Comparison of ENCODE assay signal across 16 cellular contexts in the genomic region with DNA sequence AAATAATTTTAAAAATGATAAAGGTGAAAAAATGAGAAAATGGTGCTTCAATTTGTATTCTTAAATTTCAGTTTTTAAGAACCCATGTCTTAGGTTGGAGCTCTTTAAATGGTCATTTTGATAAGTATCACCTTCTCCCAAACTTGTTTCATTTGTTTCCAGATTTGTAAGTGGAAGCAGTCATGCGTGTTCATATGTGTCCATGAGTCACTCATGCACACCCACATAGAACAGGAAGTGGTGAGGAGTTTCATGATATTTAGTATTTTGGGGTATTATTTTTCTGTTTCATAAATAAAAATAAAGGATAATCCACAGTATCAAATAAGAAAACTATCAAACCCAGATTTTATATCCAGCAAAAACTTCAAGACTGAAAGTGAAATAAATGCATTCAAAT.
DNase-seq lines count a peak whose midpoint lies in the region; ATAC-seq and TF ChIP-seq lines count a peak whose summit lies in the region.
"Had no signal": no experiment of that assay in that cellular context is flagged by ENCODE, and none has a peak within 500 bp of the region (broad histone marks: within the 10 kb centered on the region; RNA-seq: fewer than 3 reads in every experiment).

No MANE protein-coding gene starts in this region.

- POLR2A ChIA-PET in IMR-90 (lab: Charles Lee; ENCODE audit: unreplicated experiment) = no interaction called here

- H3K9ac ChIP-seq in IMR-90 (ENCODE audit: low read depth, low read length) = no peak overlapping the region

- no peak for TF ChIP-seq POLR2A in IMR-90 (IDR thresholded peaks at IDR 0.05; ENCODE audit: low read depth, low read length)
- no peak for TF ChIP-seq POLR2A in testis (IDR thresholded peaks at IDR 0.05)

- no peak overlapping the region for H4K5ac ChIP-seq in IMR-90 (ENCODE audit: low read depth, low read length)

- dilution Hi-C loops in IMR-90 (cut with HindIII; ENCODE audit: low sequenced_read_pairs, unreplicated experiment) = no loop called here

- CTCF ChIA-PET in IMR-90 (lab: Yijun Ruan, JAX) = no interaction called here

- no peak overlapping the region for H2AK5ac ChIP-seq in IMR-90 (ENCODE audit: low read depth, low read length)

- H4K91ac ChIP-seq in IMR-90 (ENCODE audit: insufficient read depth, low read depth, low read length) = no peak overlapping the region

- no peak overlapping the region for H2BK20ac ChIP-seq in IMR-90 (ENCODE audit: low read depth, low read length)

- H3K4me2 ChIP-seq in IMR-90 (ENCODE audit: low read depth, low read length) = no peak overlapping the region

- no peak overlapping the region for H2BK5ac ChIP-seq in IMR-90 (ENCODE audit: low read depth, low read length, poor library complexity, severe bottlenecking)

- no TSS peak for BruUV-seq in IMR-90 (replicated peaks; lab: Mats Ljungman, UMichigan)

- H4K20me1 ChIP-seq in IMR-90 (ENCODE audit: insufficient read depth, low read length) = no peaks in the 10 kb centered on the region

- H4K8ac ChIP-seq in IMR-90 (ENCODE audit: low read depth in 2 of 2, low read length in 2 of 2) = no peak overlapping the region

- H3K23ac ChIP-seq in IMR-90 (ENCODE audit: low read depth, low read length) = no peak overlapping the region

- H2AFZ ChIP-seq in IMR-90 (replicated peaks; ENCODE audit: low read length, poor library complexity) = no peak overlapping the region

- H3K4me3 ChIP-seq in IMR-90 (ENCODE audit: insufficient read depth, low read depth, low read length) (no peak overlapping the region), astrocyte of the spinal cord (ENCODE audit: low read depth, low read length) (no peak overlapping the region), brain microvascular endothelial cell (ENCODE audit: low read depth, low read length) (no peak overlapping the region), testis (no peak overlapping the region)
- H3K4me3 ChIP-seq: colonic mucosa, sigmoid colon had no signal

- H3K36me3 ChIP-seq in IMR-90 (ENCODE audit: control insufficient read depth, insufficient read depth, low read length) (no peaks in the 10 kb centered on the region), brain microvascular endothelial cell (replicated peaks) (no peaks in the 10 kb centered on the region), testis (ENCODE audit: low read depth, missing control alignments) (no peaks in the 10 kb centered on the region)
- H3K36me3 ChIP-seq: colonic mucosa, sigmoid colon had no signal

- H3K9me3 ChIP-seq in IMR-90 (ENCODE audit: control insufficient read depth, insufficient read depth, low read length) (no peaks in the 10 kb centered on the region), testis (no peaks in the 10 kb centered on the region)
- H3K9me3 ChIP-seq: colonic mucosa, sigmoid colon had no signal

- H3K27me3 ChIP-seq in IMR-90 (ENCODE audit: control insufficient read depth, insufficient read depth, low read length) = no peaks in the 10 kb centered on the region
- no peaks in the 10 kb centered on the region for H3K27me3 ChIP-seq in brain microvascular endothelial cell (replicated peaks)
- no peaks in the 10 kb centered on the region for H3K27me3 ChIP-seq in testis
- H3K27me3 ChIP-seq: colonic mucosa, sigmoid colon had no signal

- H3K27ac ChIP-seq in IMR-90 (ENCODE audit: insufficient read depth, low read length) (no peak overlapping the region), brain microvascular endothelial cell (no peak overlapping the region), testis (no peak overlapping the region)
- H3K27ac ChIP-seq: colonic mucosa, sigmoid colon had no signal

- ATAC-seq in GM21360 (IDR thresholded peaks at IDR 0.05; ENCODE audit: unreplicated experiment) (peak; percentile 75), IMR-90 (ENCODE audit: low read depth) (no peak), GM21381 (IDR thresholded peaks at IDR 0.05; ENCODE audit: unreplicated experiment) (no peak)
- ATAC-seq: activated CD4-positive, alpha-beta T cell treated with anti-CD3 and anti-CD28 coated beads for 36 hours had no signal

- no peaks in the 10 kb centered on the region for H3K79me1 ChIP-seq in IMR-90 (ENCODE audit: low read depth in 1 of 2, low read length in 2 of 2)

- intact Hi-C loops in IMR-90 (cut with micrococcal nuclease) = no loop called here
- intact Hi-C loops in testis (cut with DNase I; ENCODE audit: low total_unique reads) = no loop called here

- no peak overlapping the region for H3K4ac ChIP-seq in IMR-90 (ENCODE audit: low read depth, low read length)

- no peaks in the 10 kb centered on the region for H3K9me1 ChIP-seq in IMR-90 (ENCODE audit: insufficient read depth, low read length)

- peak; percentile 12 for DNase-seq in IMR-90
- DNase-seq in astrocyte of the spinal cord (ENCODE audit: low read depth, low spot score) = peak; percentile 28
- DNase-seq in non-pigmented ciliary epithelial cell (ENCODE audit: low read depth) = peak; percentile 20
- no peak for DNase-seq in brain microvascular endothelial cell
- no peak for DNase-seq in testis
- DNase-seq in NCI-H510A treated with DMSO at 0.1 percent for 48 hours (lab: John Stamatoyannopoulos, UW) = no peak
- DNase-seq: activated CD4-positive, alpha-beta T cell treated with anti-CD3 and anti-CD28 coated beads for 36 hours; activated T-cell treated with anti-CD3 and anti-CD28 coated beads for 4 hours; CD4-positive, alpha-beta T cell; colonic mucosa; NCI-H187; NCI-H510A; sigmoid colon; stimulated activated naive CD4-positive, alpha-beta T cell had no signal

- no peak overlapping the region for H2BK15ac ChIP-seq in IMR-90 (ENCODE audit: low read depth, low read length)

- no peak overlapping the region for H2BK120ac ChIP-seq in IMR-90 (ENCODE audit: low read depth, low read length)

- in situ Hi-C loops in IMR-90 (cut with MboI; ENCODE audit: low sequenced_read_pairs) (no loop called here), astrocyte of the spinal cord (cut with HindIII; ENCODE audit: low sequenced_read_pairs) (no loop called here), brain microvascular endothelial cell (cut with HindIII; ENCODE audit: low pct_ligation_motif_present, low sequenced_read_pairs) (no loop called here)

- no peak overlapping the region for H3K18ac ChIP-seq in IMR-90 (ENCODE audit: low read depth, low read length)

- H3K4me1 ChIP-seq in IMR-90 (ENCODE audit: control insufficient read depth, insufficient read depth, low read length) (no peaks in the 10 kb centered on the region), testis (no peaks in the 10 kb centered on the region)
- H3K4me1 ChIP-seq: colonic mucosa, sigmoid colon had no signal

- H3K56ac ChIP-seq in IMR-90 (ENCODE audit: extremely low read depth, insufficient read depth, low read length) = no peak overlapping the region

- no CpG with 5 or more reads among the region's 1 CpG for WGBS in IMR-90 (ENCODE audit: extremely low coverage in 2 of 2, insufficient read length in 1 of 2), 2 experiments
- WGBS in testis, 2 donors = 82 to 85% methylated on average over 1 of the region's 1 CpG

- TF ChIP-seq CTCF in IMR-90 (conservative IDR thresholded peaks at IDR 0.05; ENCODE audit: low read depth, low read length) (no peak), astrocyte of the spinal cord (IDR thresholded peaks at IDR 0.05; ENCODE audit: low read depth, low read length) (no peak), brain microvascular endothelial cell (IDR thresholded peaks at IDR 0.05; ENCODE audit: low read depth, low read length, missing control alignments) (no peak), testis (IDR thresholded peaks at IDR 0.05) (no peak)

- H2AK9ac ChIP-seq in IMR-90 (replicated peaks; ENCODE audit: low read depth, low read length, poor library complexity) = no peak overlapping the region

- TF ChIP-seq RAD21 in IMR-90 (IDR thresholded peaks at IDR 0.05; ENCODE audit: low read length) = no peak

- H3K14ac ChIP-seq in IMR-90 (replicated peaks; ENCODE audit: low read depth, low read length) = no peak overlapping the region

TF ChIP-seq in IMR-90, 13 proteins besides CTCF, POLR2A, EP300 and RAD21:
- TF ChIP-seq, protein P1, sequence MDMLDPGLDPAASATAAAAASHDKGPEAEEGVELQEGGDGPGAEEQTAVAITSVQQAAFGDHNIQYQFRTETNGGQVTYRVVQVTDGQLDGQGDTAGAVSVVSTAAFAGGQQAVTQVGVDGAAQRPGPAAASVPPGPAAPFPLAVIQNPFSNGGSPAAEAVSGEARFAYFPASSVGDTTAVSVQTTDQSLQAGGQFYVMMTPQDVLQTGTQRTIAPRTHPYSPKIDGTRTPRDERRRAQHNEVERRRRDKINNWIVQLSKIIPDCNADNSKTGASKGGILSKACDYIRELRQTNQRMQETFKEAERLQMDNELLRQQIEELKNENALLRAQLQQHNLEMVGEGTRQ (IDR thresholded peaks at IDR 0.05; ENCODE audit: low read depth, low read length) = no peak
- TF ChIP-seq NFE2L2 (IDR thresholded peaks at IDR 0.05; ENCODE audit: low read depth, low read length) (no peak), BHLHE40 (IDR thresholded peaks at IDR 0.05; ENCODE audit: low read depth, low read length) (no peak), MXI1 (IDR thresholded peaks at IDR 0.05; ENCODE audit: borderline replicate concordance, low read depth, low read length) (no peak), CHD1 (IDR thresholded peaks at IDR 0.05; ENCODE audit: low read depth, low read length) (no peak), RFX5 (IDR thresholded peaks at IDR 0.05; ENCODE audit: low read depth, low read length) (no peak), RCOR1 (IDR thresholded peaks at IDR 0.05; ENCODE audit: insufficient replicate concordance, low read length) (no peak)

Comparison
In these comparisons a context has a peak if more than half of its experiments do, and no peak if none do; other contexts are left out.
1. DNase-seq: peak in IMR-90 (single experiment), astrocyte of the spinal cord (single experiment) and non-pigmented ciliary epithelial cell (single experiment); none in brain microvascular endothelial cell (single experiment), testis (single experiment) and NCI-H510A treated with DMSO at 0.1 percent for 48 hours (single experiment).